In genomic region chr10:43299579-43299978, GRCh38 we compare ENCODE assay signal across 17 cellular contexts. TPM values are rescaled to one million over a fixed set of nuclear protein-coding genes. Genes with fewer than 3 reads are reported as not detected.
DNase-seq lines count a peak whose midpoint lies in the region; ATAC-seq and TF ChIP-seq lines count a peak whose summit lies in the region.
"Had no signal": no experiment of that assay in that cellular context is flagged by ENCODE, and none has a peak within 500 bp of the region (broad histone marks: within the 10 kb centered on the region; RNA-seq: fewer than 3 reads in every experiment).

No MANE protein-coding gene starts in this region.

- no peaks in the 10 kb centered on the region for H4K20me1 ChIP-seq in smooth muscle cell (ENCODE audit: low read depth)

- intact Hi-C loops in sciatic nerve (cut with DNase I): loop anchor here (5.0 kb wide), 1 partner anchor 163 kb away; no protein-coding TSS in a partner anchor

- peaks cover 22% of the 10 kb centered on the region for H3K27me3 Mint-ChIP-seq in memory B cell

- no peaks in the 10 kb centered on the region for H3K4me1 ChIP-seq in smooth muscle cell (ENCODE audit: low read depth)

- H3K36me3 Mint-ChIP-seq in memory B cell: no peaks in the 10 kb centered on the region
- H3K36me3 Mint-ChIP-seq: type B pancreatic cell, WTC11 had no signal

- H3K27ac ChIP-seq in smooth muscle cell (ENCODE audit: low read depth): no peak overlapping the region
- H3K27ac ChIP-seq: gastrocnemius medialis had no signal

- ATAC-seq in activated CD4-positive, CD25-positive, alpha-beta regulatory T cell treated with anti-CD3 and anti-CD28 coated beads, Interleukin-2, amount 50 U/mL, for 24 hours: peak; percentile 94
- ATAC-seq in memory B cell (ENCODE audit: low read depth) (peak; percentile 42), sciatic nerve (no peak)
- ATAC-seq: gastrocnemius medialis, WTC11 had no signal

- H3K4me3 Mint-ChIP-seq in memory B cell: no peak overlapping the region
- H3K4me3 Mint-ChIP-seq: endodermal cell, type B pancreatic cell, WTC11 had no signal

- H3K4me1 Mint-ChIP-seq in memory B cell: peaks cover 3% of the 10 kb centered on the region

- H3F3A ChIP-seq in smooth muscle cell (ENCODE audit: low read depth): no peaks in the 10 kb centered on the region

- no peaks in the 10 kb centered on the region for H3K79me2 ChIP-seq in smooth muscle cell (ENCODE audit: low read depth)

- H3K36me3 ChIP-seq in smooth muscle cell (ENCODE audit: low read depth): no peaks in the 10 kb centered on the region
- H3K36me3 ChIP-seq: gastrocnemius medialis had no signal

- peaks cover 28% of the 10 kb centered on the region for H3K27me3 ChIP-seq in smooth muscle cell (ENCODE audit: low read depth)
- H3K27me3 ChIP-seq: gastrocnemius medialis had no signal

- DNase-seq in activated T-cell treated with anti-CD3 and anti-CD28 coated beads, Interleukin-2, amount 50 U/mL, for 48 hours: peak; percentile 61 to 68
- DNase-seq in memory B cell (ENCODE audit: low spot score in 2 of 2): no peak
- peak; percentile 38 for DNase-seq in stimulated activated naive CD4-positive, alpha-beta T cell treated with Interleukin-2 at 50 U/mL for 16 hours (lab: John Stamatoyannopoulos, UW)
- no peak for DNase-seq in sciatic nerve (ENCODE audit: low spot score)
- no peak for DNase-seq in smooth muscle cell (lab: John Stamatoyannopoulos, UW; ENCODE audit: unreplicated experiment)
- DNase-seq in NCI-H2171 (lab: John Stamatoyannopoulos, UW): no peak
- DNase-seq in NCI-H1930 (lab: John Stamatoyannopoulos, UW): no peak
- DNase-seq: COR-L47, endodermal cell, gastrocnemius medialis, IMR-90, NCI-H1694 treated with DMSO at 0.1 percent for 48 hours, NCI-H748 treated with DMSO at 0.1 percent for 48 hours, SIG-M5 had no signal

- no peak overlapping the region for H3K27ac Mint-ChIP-seq in memory B cell
- H3K27ac Mint-ChIP-seq: endodermal cell, type B pancreatic cell, WTC11 had no signal

- TF ChIP-seq CTCF in smooth muscle cell (IDR thresholded peaks at IDR 0.05; ENCODE audit: borderline replicate concordance, insufficient read depth, poor library complexity, severe bottlenecking): no peak

- no peak overlapping the region for H3K4me3 ChIP-seq in smooth muscle cell
- H3K4me3 ChIP-seq: gastrocnemius medialis had no signal

- no peak overlapping the region for H3K9ac ChIP-seq in smooth muscle cell (ENCODE audit: low read depth)

- no peaks in the 10 kb centered on the region for H3K9me3 ChIP-seq in smooth muscle cell (replicated peaks; ENCODE audit: low read depth)
- H3K9me3 ChIP-seq: gastrocnemius medialis had no signal

- 88% methylated on average over 7 of the region's 7 CpGs for WGBS in smooth muscle cell (ENCODE audit: low lambda C conversion rate)

- H3K4me2 ChIP-seq in smooth muscle cell: no peak overlapping the region

- H2AFZ ChIP-seq in smooth muscle cell (ENCODE audit: low read depth): no peak overlapping the region

- H3K9me3 Mint-ChIP-seq in memory B cell: no peaks in the 10 kb centered on the region
- H3K9me3 Mint-ChIP-seq: WTC11 had no signal

RNA-seq across cellular contexts. Expression of gene RASGEF1A, which starts 32.7 kb away (rescaled TPM):
- total RNA-seq in sciatic nerve (21.7 TPM), smooth muscle cell (5.9 and 8.9 TPM in 2 replicates)
- 7.7 and 7.9 TPM in 2 replicates for polyA plus RNA-seq in smooth muscle cell

Comparison
In these comparisons a context has a peak if more than half of its experiments do, and no peak if none do; other contexts are left out.
1. DNase-seq: peak in activated T-cell treated with anti-CD3 and anti-CD28 coated beads, Interleukin-2, amount 50 U/mL, for 48 hours (2 of 2) and stimulated activated naive CD4-positive, alpha-beta T cell treated with Interleukin-2 at 50 U/mL for 16 hours (single experiment); none in memory B cell (0 of 2), sciatic nerve (single experiment), smooth muscle cell (single experiment), NCI-H2171 (single experiment) and NCI-H1930 (0 of 2).